Comparison of ENCODE assay signal across 12 cellular contexts in genomic region chr10:34124522-34125035, GRCh38.
DNase-seq lines count a peak whose midpoint lies in the region; ATAC-seq lines count a peak whose summit lies in the region.
"Had no signal": no experiment of that assay in that cellular context is flagged by ENCODE, and none has a peak within 500 bp of the region (broad histone marks: within the 10 kb centered on the region; RNA-seq: fewer than 3 reads in every experiment).

No MANE protein-coding gene starts in this region.

- no peak for ATAC-seq in HG03280 (IDR thresholded peaks at IDR 0.05; ENCODE audit: unreplicated experiment)
- no peak for ATAC-seq in GM21367 (IDR thresholded peaks at IDR 0.05; ENCODE audit: unreplicated experiment)
- ATAC-seq: activated T-cell treated with anti-CD3 and anti-CD28 coated beads, Interleukin-2, amount 50 U/mL, for 4 hours; stimulated activated memory B cell treated with anti-CD40 and anti-IgM and Interleukin-4, amounts not matched to agents 10 μg/mL and 1 μg/mL and 100 μg/mL, for 72 hours had no signal

- no peaks in the 10 kb centered on the region for H3K9me3 Mint-ChIP-seq in activated T-helper 1 cell treated with anti-CD3 and anti-CD28 coated beads, Interleukin-12 subunit alpha, Interleukin-12 subunit beta, Interleukin-2, Interleukin-4 antibody, amounts not matched to agents 30 ng/mL and 10 ng/mL and 1 ng/mL, durations not matched to agents 14 hours and 24 hours and 36 hours
- H3K9me3 Mint-ChIP-seq: activated T-cell treated with anti-CD3 and anti-CD28 coated beads, Interleukin-2, amount 50 U/mL, for 4 hours; stimulated activated memory B cell treated with anti-CD40 and anti-IgM and Interleukin-4, amounts not matched to agents 10 μg/mL and 1 μg/mL and 100 μg/mL, for 72 hours had no signal

- H3K27me3 Mint-ChIP-seq in activated T-helper 1 cell treated with anti-CD3 and anti-CD28 coated beads, Interleukin-12 subunit alpha, Interleukin-12 subunit beta, Interleukin-2, Interleukin-4 antibody, amounts not matched to agents 30 ng/mL and 10 ng/mL and 1 ng/mL, durations not matched to agents 14 hours and 24 hours and 36 hours (ENCODE audit: insufficient read depth) = peaks cover 2% of the 10 kb centered on the region
- H3K27me3 Mint-ChIP-seq: stimulated activated memory B cell treated with anti-CD40 and anti-IgM and Interleukin-4, amounts not matched to agents 10 μg/mL and 1 μg/mL and 100 μg/mL, for 72 hours had no signal

- H3K27ac Mint-ChIP-seq in activated T-helper 1 cell treated with anti-CD3 and anti-CD28 coated beads, Interleukin-12 subunit alpha, Interleukin-12 subunit beta, Interleukin-2, Interleukin-4 antibody, amounts not matched to agents 30 ng/mL and 10 ng/mL and 1 ng/mL, durations not matched to agents 14 hours and 24 hours and 36 hours = peak overlapping the region; percentile 56
- H3K27ac Mint-ChIP-seq: stimulated activated memory B cell treated with anti-CD40 and anti-IgM and Interleukin-4, amounts not matched to agents 10 μg/mL and 1 μg/mL and 100 μg/mL, for 72 hours had no signal

- H3K36me3 Mint-ChIP-seq in activated T-helper 1 cell treated with anti-CD3 and anti-CD28 coated beads, Interleukin-12 subunit alpha, Interleukin-12 subunit beta, Interleukin-2, Interleukin-4 antibody, amounts not matched to agents 30 ng/mL and 10 ng/mL and 1 ng/mL, durations not matched to agents 14 hours and 24 hours and 36 hours (ENCODE audit: low read depth) = no peaks in the 10 kb centered on the region
- H3K36me3 Mint-ChIP-seq: stimulated activated memory B cell treated with anti-CD40 and anti-IgM and Interleukin-4, amounts not matched to agents 10 μg/mL and 1 μg/mL and 100 μg/mL, for 72 hours had no signal

- peaks cover 27% of the 10 kb centered on the region for H3K4me1 Mint-ChIP-seq in activated T-helper 1 cell treated with anti-CD3 and anti-CD28 coated beads, Interleukin-12 subunit alpha, Interleukin-12 subunit beta, Interleukin-2, Interleukin-4 antibody, amounts not matched to agents 30 ng/mL and 10 ng/mL and 1 ng/mL, durations not matched to agents 14 hours and 24 hours and 36 hours (ENCODE audit: low read depth)
- H3K4me1 Mint-ChIP-seq: stimulated activated memory B cell treated with anti-CD40 and anti-IgM and Interleukin-4, amounts not matched to agents 10 μg/mL and 1 μg/mL and 100 μg/mL, for 72 hours had no signal

- intact Hi-C loops in activated T-helper 1 cell treated with anti-CD3 and anti-CD28 coated beads, Interleukin-12 subunit alpha, Interleukin-12 subunit beta, Interleukin-2, Interleukin-4 antibody, amounts not matched to agents 30 ng/mL and 10 ng/mL and 1 ng/mL, durations not matched to agents 14 hours and 24 hours and 36 hours (cut with micrococcal nuclease) = loop anchor here (5.0 to 10.0 kb wide), 5 partner anchors 250 to 1233 kb away; partner anchors contain the start of genes CCNY, ITGB1 and NRP1

- DNase-seq in A172 (ENCODE audit: low spot score) = peak; percentile 92
- peak; percentile 59 for DNase-seq in HCEC 1CT
- no peak for DNase-seq in activated T-helper 1 cell treated with anti-CD3 and anti-CD28 coated beads, Interleukin-12 subunit alpha, Interleukin-12 subunit beta, Interleukin-2, Interleukin-4 antibody, amounts not matched to agents 30 ng/mL and 10 ng/mL and 1 ng/mL, durations not matched to agents 14 hours and 24 hours and 36 hours (ENCODE audit: low spot score)
- peak; percentile 96 for DNase-seq in islet precursor cell
- no peak for DNase-seq in activated CD4-positive, alpha-beta T cell treated with anti-CD3 and anti-CD28 coated beads for 48 hours
- DNase-seq in OCI-M1 (lab: John Stamatoyannopoulos, UW) = no peak
- DNase-seq: activated T-cell treated with anti-CD3 and anti-CD28 coated beads, Interleukin-2, amount 50 U/mL, for 4 hours; COR-L47; sigmoid colon had no signal

- H3K4me3 Mint-ChIP-seq in activated T-helper 1 cell treated with anti-CD3 and anti-CD28 coated beads, Interleukin-12 subunit alpha, Interleukin-12 subunit beta, Interleukin-2, Interleukin-4 antibody, amounts not matched to agents 30 ng/mL and 10 ng/mL and 1 ng/mL, durations not matched to agents 14 hours and 24 hours and 36 hours = no peak overlapping the region
- H3K4me3 Mint-ChIP-seq: activated T-cell treated with anti-CD3 and anti-CD28 coated beads, Interleukin-2, amount 50 U/mL, for 4 hours; stimulated activated memory B cell treated with anti-CD40 and anti-IgM and Interleukin-4, amounts not matched to agents 10 μg/mL and 1 μg/mL and 100 μg/mL, for 72 hours had no signal

Comparison
In these comparisons a context has a peak if more than half of its experiments do, and no peak if none do; other contexts are left out.
1. DNase-seq: peak in A172 (single experiment), HCEC 1CT (single experiment) and islet precursor cell (single experiment); none in activated T-helper 1 cell treated with anti-CD3 and anti-CD28 coated beads, Interleukin-12 subunit alpha, Interleukin-12 subunit beta, Interleukin-2, Interleukin-4 antibody, amounts not matched to agents 30 ng/mL and 10 ng/mL and 1 ng/mL, durations not matched to agents 14 hours and 24 hours and 36 hours (single experiment), activated CD4-positive, alpha-beta T cell treated with anti-CD3 and anti-CD28 coated beads for 48 hours (single experiment) and OCI-M1 (single experiment).